31 cellular contexts compared by ENCODE assay signal in genomic region chr21:28132713-28133112, GRCh38.
"Had no signal": no experiment of that assay in that cellular context is flagged by ENCODE, and none has a peak within 500 bp of the region (broad histone marks: within the 10 kb centered on the region; RNA-seq: fewer than 3 reads in every experiment).

No MANE protein-coding gene starts in this region.

- H3K9ac ChIP-seq: parathyroid adenoma had no signal

- H3K4me2 ChIP-seq: smooth muscle cell had no signal

- H3K79me2 ChIP-seq: parathyroid adenoma had no signal

- H2AFZ ChIP-seq: parathyroid adenoma had no signal

- H3K27ac ChIP-seq: gastroesophageal sphincter, parathyroid adenoma, psoas muscle, sigmoid colon, stomach, suprapubic skin, tibial artery, upper lobe of right lung, VCaP had no signal

- H3K27ac Mint-ChIP-seq: activated naive CD8-positive, alpha-beta T cell treated with anti-CD3 and anti-CD28 coated beads for 36 hours; activated T-cell treated with anti-CD3 and anti-CD28 coated beads, Interleukin-2, amount 50 U/mL, for 72 hours; dendritic cell treated with granulocyte-macrophage colony-stimulating factor and Interleukin-4, amounts not matched to agents 40 ng/mL and 50 ng/mL, for 4 days; endodermal cell; mesothelial cell of epicardium; naive thymus-derived CD4-positive, alpha-beta T cell; stimulated activated memory B cell treated with anti-CD40 and anti-IgM and Interleukin-4, amounts not matched to agents 10 μg/mL and 1 μg/mL and 100 μg/mL, for 72 hours; T-helper 2 cell treated with Interferon-gamma antibody and Interleukin-4, amounts not matched to agents 5 μg/mL and 100 μg/mL, for 36 hours had no signal

- H3K36me3 ChIP-seq: gastroesophageal sphincter, sigmoid colon, stomach, suprapubic skin, tibial artery, upper lobe of right lung had no signal

- H3K9me3 ChIP-seq: sigmoid colon, suprapubic skin, upper lobe of right lung had no signal

- ATAC-seq: activated T-cell treated with anti-CD3 and anti-CD28 coated beads, Interleukin-2, amount 50 U/mL, for 72 hours; esophagus mucosa; gastroesophageal sphincter; naive thymus-derived CD4-positive, alpha-beta T cell; psoas muscle; stimulated activated memory B cell treated with anti-CD40 and anti-IgM and Interleukin-4, amounts not matched to agents 10 μg/mL and 1 μg/mL and 100 μg/mL, for 72 hours; upper lobe of right lung had no signal

- H3K4me1 ChIP-seq: parathyroid adenoma, psoas muscle, sigmoid colon, suprapubic skin, upper lobe of right lung had no signal

- H3K27me3 Mint-ChIP-seq: activated naive CD8-positive, alpha-beta T cell treated with anti-CD3 and anti-CD28 coated beads for 36 hours; dendritic cell treated with granulocyte-macrophage colony-stimulating factor and Interleukin-4, amounts not matched to agents 40 ng/mL and 50 ng/mL, for 4 days; naive thymus-derived CD4-positive, alpha-beta T cell; stimulated activated memory B cell treated with anti-CD40 and anti-IgM and Interleukin-4, amounts not matched to agents 10 μg/mL and 1 μg/mL and 100 μg/mL, for 72 hours had no signal

- H3K4me3 Mint-ChIP-seq: activated naive CD8-positive, alpha-beta T cell treated with anti-CD3 and anti-CD28 coated beads for 36 hours; activated T-cell treated with anti-CD3 and anti-CD28 coated beads, Interleukin-2, amount 50 U/mL, for 72 hours; dendritic cell treated with granulocyte-macrophage colony-stimulating factor and Interleukin-4, amounts not matched to agents 40 ng/mL and 50 ng/mL, for 4 days; endodermal cell; mesothelial cell of epicardium; naive thymus-derived CD4-positive, alpha-beta T cell; neural crest cell; stimulated activated memory B cell treated with anti-CD40 and anti-IgM and Interleukin-4, amounts not matched to agents 10 μg/mL and 1 μg/mL and 100 μg/mL, for 72 hours; T-helper 2 cell treated with Interferon-gamma antibody and Interleukin-4, amounts not matched to agents 5 μg/mL and 100 μg/mL, for 36 hours had no signal

- H3K27me3 ChIP-seq: gastroesophageal sphincter, sigmoid colon, stomach, suprapubic skin, tibial artery, upper lobe of right lung had no signal

- DNase-seq: activated CD4-positive, alpha-beta T cell treated with anti-CD3 and anti-CD28 coated beads for 4 hours; activated CD4-positive, alpha-beta T cell treated with anti-CD3 and anti-CD28 coated beads, Interleukin-2, amount 50 U/mL, for 4 hours; activated naive CD4-positive, alpha-beta T cell treated with Interleukin-2 at 50 U/mL for 16 hours; activated naive CD8-positive, alpha-beta T cell treated with anti-CD3 and anti-CD28 coated beads for 36 hours; activated T-cell treated with anti-CD3 and anti-CD28 coated beads for 4 hours; activated T-cell treated with anti-CD3 and anti-CD28 coated beads, Interleukin-2, amount 50 U/mL, for 72 hours; central memory CD4-positive, alpha-beta T cell; endodermal cell; hippocampal formation; naive thymus-derived CD4-positive, alpha-beta T cell; nucleus accumbens; psoas muscle; sigmoid colon; stimulated activated CD4-positive, alpha-beta T cell treated with anti-CD3 and anti-CD28 coated beads, Interleukin-1b, Interleukin-23, amount 100 ng/mL, for 48 hours; stimulated activated CD4-positive, alpha-beta T cell treated with anti-CD3 and anti-CD28 coated beads, Interleukin-4, amount 100 ng/mL, for 4 hours; stimulated activated CD8-positive, alpha-beta memory T cell treated with anti-CD3 and anti-CD28 coated beads, Interleukin-4, amount 100 ng/mL, for 48 hours; stomach; T-helper 1 cell; tibial artery; upper lobe of right lung had no signal

- H3K4me1 Mint-ChIP-seq: activated naive CD8-positive, alpha-beta T cell treated with anti-CD3 and anti-CD28 coated beads for 36 hours; endodermal cell; naive thymus-derived CD4-positive, alpha-beta T cell; neural crest cell; stimulated activated memory B cell treated with anti-CD40 and anti-IgM and Interleukin-4, amounts not matched to agents 10 μg/mL and 1 μg/mL and 100 μg/mL, for 72 hours had no signal

- H3K4me3 ChIP-seq: gastroesophageal sphincter, psoas muscle, sigmoid colon, smooth muscle cell, stomach, suprapubic skin, tibial artery, upper lobe of right lung had no signal

- H3K36me3 Mint-ChIP-seq: activated naive CD8-positive, alpha-beta T cell treated with anti-CD3 and anti-CD28 coated beads for 36 hours; naive thymus-derived CD4-positive, alpha-beta T cell; stimulated activated memory B cell treated with anti-CD40 and anti-IgM and Interleukin-4, amounts not matched to agents 10 μg/mL and 1 μg/mL and 100 μg/mL, for 72 hours had no signal
